ENCODE assay signal across 8 cellular contexts in the genomic region with DNA sequence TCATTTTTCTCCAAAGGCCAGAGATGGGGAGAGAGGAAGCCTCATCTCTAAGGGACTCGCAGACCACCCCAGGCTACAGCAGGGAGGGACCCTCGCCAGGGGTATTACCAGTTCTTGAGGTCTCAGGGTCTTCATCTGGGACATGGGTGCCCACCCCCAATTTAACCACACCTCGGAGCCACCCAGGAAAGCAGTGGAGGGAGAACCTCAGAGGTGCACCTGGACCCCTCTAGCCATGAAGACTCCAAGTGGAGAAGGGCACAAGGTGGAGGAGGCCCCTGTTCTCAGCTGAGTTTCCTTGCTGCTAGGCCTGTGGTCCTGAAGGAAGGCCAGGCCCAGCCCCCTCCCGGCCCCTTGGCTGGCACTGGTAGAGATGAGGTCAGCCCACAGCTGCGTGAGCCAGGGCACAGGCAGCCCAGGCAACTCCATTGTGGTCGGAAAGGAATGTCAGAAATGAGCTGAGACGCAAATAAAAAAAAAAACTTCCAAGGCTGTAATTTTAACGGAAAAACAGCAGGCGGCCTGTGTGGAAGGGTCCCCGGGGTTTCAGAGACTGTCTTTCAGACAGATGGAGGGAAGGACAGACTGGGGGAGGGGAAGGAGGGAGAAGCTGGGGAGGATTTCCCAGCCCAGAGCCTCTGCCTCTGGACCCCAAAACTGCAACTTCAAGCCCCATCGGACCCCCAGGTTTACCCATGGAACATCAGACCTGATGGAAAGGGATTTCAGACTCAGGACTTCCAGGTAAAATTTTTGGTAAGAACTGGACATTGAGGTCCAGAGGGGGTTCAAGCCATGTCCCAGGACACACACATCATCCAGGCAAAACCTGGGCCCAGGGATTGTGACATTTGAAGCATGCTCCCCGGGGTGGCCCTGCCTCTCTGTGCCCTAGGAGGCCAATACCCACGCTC. TPM values are rescaled to one million over a fixed set of nuclear protein-coding genes. Genes with fewer than 3 reads are reported as not detected.
A peak's percentile ranks its signal among the peaks of the same experiment; 100 is the strongest.
DNase-seq lines count a peak whose midpoint lies in the region; ATAC-seq and TF ChIP-seq lines count a peak whose summit lies in the region.

No MANE protein-coding gene starts in this region.

- H3F3A ChIP-seq in neural progenitor cell (ENCODE audit: low read depth), result peaks cover 27% of the 10 kb centered on the region

- no peak overlapping the region for H3K27ac ChIP-seq in neural progenitor cell

- no peaks in the 10 kb centered on the region for H3K79me2 ChIP-seq in neural progenitor cell (ENCODE audit: low read depth)

- CTCF ChIA-PET in activated naive CD4-positive, alpha-beta T cell treated with anti-CD3 and anti-CD28 coated beads for 36 hours (lab: Charles Lee), result interaction anchor here (0.6 to 2.3 kb wide), 5 partner anchors 14 to 293 kb away, joined by 3 to 13 read pairs (median 3); no protein-coding TSS in a partner anchor

- no peaks in the 10 kb centered on the region for H3K9me3 Mint-ChIP-seq in activated naive CD4-positive, alpha-beta T cell treated with anti-CD3 and anti-CD28 coated beads, Interleukin-2, amount 50 U/mL, for 24 hours
- H3K9me3 Mint-ChIP-seq in activated naive CD4-positive, alpha-beta T cell treated with anti-CD3 and anti-CD28 coated beads for 36 hours, result no peaks in the 10 kb centered on the region
- H3K9me3 Mint-ChIP-seq in neural progenitor cell, result no peaks in the 10 kb centered on the region

- peak overlapping the region; percentile 56 for H3K4me2 ChIP-seq in neural progenitor cell

- no peak overlapping the region for H3K4me3 ChIP-seq in neural progenitor cell

- H3K4me3 Mint-ChIP-seq in activated naive CD4-positive, alpha-beta T cell treated with anti-CD3 and anti-CD28 coated beads, Interleukin-2, amount 50 U/mL, for 24 hours, result no peak overlapping the region
- no peak overlapping the region for H3K4me3 Mint-ChIP-seq in activated naive CD4-positive, alpha-beta T cell treated with anti-CD3 and anti-CD28 coated beads for 36 hours
- peak overlapping the region; percentile 71 for H3K4me3 Mint-ChIP-seq in neural progenitor cell

- H3K4me1 ChIP-seq in neural progenitor cell, result peaks cover 28% of the 10 kb centered on the region

- no peaks in the 10 kb centered on the region for H4K20me1 ChIP-seq in neural progenitor cell (ENCODE audit: low read depth)

- no peak for ATAC-seq in HG03521 (IDR thresholded peaks at IDR 0.05; ENCODE audit: unreplicated experiment)

- H3K27me3 ChIP-seq in neural progenitor cell, result peaks cover 30% of the 10 kb centered on the region

- intact Hi-C loops in activated naive CD4-positive, alpha-beta T cell treated with anti-CD3 and anti-CD28 coated beads for 36 hours (cut with micrococcal nuclease), result no loop called here

- DNase-seq in activated naive CD4-positive, alpha-beta T cell treated with anti-CD3 and anti-CD28 coated beads for 36 hours, result no peak
- DNase-seq in SK-N-DZ (ENCODE audit: low spot score) (peak; percentile 67), fibroblast of peridontal ligament (ENCODE audit: extremely low read depth) (peak; percentile 99), neural progenitor cell (ENCODE audit: low spot score) (peak; percentile 80), activated gamma-delta T cell treated with Interleukin-2 at 50 U/mL for 16 hours (no peak)
- DNase-seq in activated T-cell treated with anti-CD3 and anti-CD28 coated beads, Interleukin-2, amount 50 U/mL, for 48 hours, result no peak

- H3K9ac ChIP-seq in neural progenitor cell, result no peak overlapping the region

- H3K4me1 Mint-ChIP-seq in activated naive CD4-positive, alpha-beta T cell treated with anti-CD3 and anti-CD28 coated beads, Interleukin-2, amount 50 U/mL, for 24 hours, result peaks cover 22% of the 10 kb centered on the region
- peaks cover 29% of the 10 kb centered on the region for H3K4me1 Mint-ChIP-seq in activated naive CD4-positive, alpha-beta T cell treated with anti-CD3 and anti-CD28 coated beads for 36 hours (ENCODE audit: low read depth)
- H3K4me1 Mint-ChIP-seq in neural progenitor cell, result peaks cover 78% of the 10 kb centered on the region

- H3K27ac Mint-ChIP-seq in activated naive CD4-positive, alpha-beta T cell treated with anti-CD3 and anti-CD28 coated beads, Interleukin-2, amount 50 U/mL, for 24 hours, result peak overlapping the region; percentile 17
- no peak overlapping the region for H3K27ac Mint-ChIP-seq in activated naive CD4-positive, alpha-beta T cell treated with anti-CD3 and anti-CD28 coated beads for 36 hours
- H3K27ac Mint-ChIP-seq in neural progenitor cell, result peak overlapping the region; percentile 94

- H3K36me3 Mint-ChIP-seq in activated naive CD4-positive, alpha-beta T cell treated with anti-CD3 and anti-CD28 coated beads, Interleukin-2, amount 50 U/mL, for 24 hours, result no peaks in the 10 kb centered on the region
- no peaks in the 10 kb centered on the region for H3K36me3 Mint-ChIP-seq in activated naive CD4-positive, alpha-beta T cell treated with anti-CD3 and anti-CD28 coated beads for 36 hours (ENCODE audit: low read depth)
- H3K36me3 Mint-ChIP-seq in neural progenitor cell, result peaks cover 33% of the 10 kb centered on the region

- peak; percentile 21 for TF ChIP-seq CTCF in neural progenitor cell (IDR thresholded peaks at IDR 0.05)

- H3K9me3 ChIP-seq in neural progenitor cell (ENCODE audit: low read depth), result no peaks in the 10 kb centered on the region

- peaks cover 5% of the 10 kb centered on the region for H3K27me3 Mint-ChIP-seq in activated naive CD4-positive, alpha-beta T cell treated with anti-CD3 and anti-CD28 coated beads, Interleukin-2, amount 50 U/mL, for 24 hours
- H3K27me3 Mint-ChIP-seq in activated naive CD4-positive, alpha-beta T cell treated with anti-CD3 and anti-CD28 coated beads for 36 hours (ENCODE audit: low read depth), result peaks cover 5% of the 10 kb centered on the region
- peaks cover 12% of the 10 kb centered on the region for H3K27me3 Mint-ChIP-seq in neural progenitor cell (ENCODE audit: insufficient read depth, low read depth)

- no peaks in the 10 kb centered on the region for H3K36me3 ChIP-seq in neural progenitor cell

- no peak overlapping the region for H2AFZ ChIP-seq in neural progenitor cell (replicated peaks)

RNA-seq across cellular contexts. Expression of gene MRPS23, which starts 25.5 kb away (rescaled TPM):
- total RNA-seq in activated naive CD4-positive, alpha-beta T cell treated with anti-CD3 and anti-CD28 coated beads for 36 hours, result 10 to 100 TPM; 57.5 to 59.1 TPM
- polyA plus RNA-seq in SK-N-DZ (2014; cell fraction: cytosol; rRNA removed), result 86.4 and 144 TPM in 2 replicates
- 37.2 and 41.1 TPM in 2 replicates for polyA plus RNA-seq in SK-N-DZ (2014; cell fraction: nucleus; rRNA removed)
- 16.4 and 33.3 TPM in 2 replicates for total RNA-seq in neural progenitor cell (ENCODE audit: low replicate concordance)

Comparison
In these comparisons a context has a peak if more than half of its experiments do, and no peak if none do; other contexts are left out.
1. DNase-seq: peak in SK-N-DZ (single experiment), fibroblast of peridontal ligament (single experiment) and neural progenitor cell (single experiment); none in activated naive CD4-positive, alpha-beta T cell treated with anti-CD3 and anti-CD28 coated beads for 36 hours (single experiment), activated T-cell treated with anti-CD3 and anti-CD28 coated beads, Interleukin-2, amount 50 U/mL, for 48 hours (0 of 2) and activated gamma-delta T cell treated with Interleukin-2 at 50 U/mL for 16 hours (single experiment).